Comparison of ENCODE assay signal across 10 cellular contexts in the genomic region with DNA sequence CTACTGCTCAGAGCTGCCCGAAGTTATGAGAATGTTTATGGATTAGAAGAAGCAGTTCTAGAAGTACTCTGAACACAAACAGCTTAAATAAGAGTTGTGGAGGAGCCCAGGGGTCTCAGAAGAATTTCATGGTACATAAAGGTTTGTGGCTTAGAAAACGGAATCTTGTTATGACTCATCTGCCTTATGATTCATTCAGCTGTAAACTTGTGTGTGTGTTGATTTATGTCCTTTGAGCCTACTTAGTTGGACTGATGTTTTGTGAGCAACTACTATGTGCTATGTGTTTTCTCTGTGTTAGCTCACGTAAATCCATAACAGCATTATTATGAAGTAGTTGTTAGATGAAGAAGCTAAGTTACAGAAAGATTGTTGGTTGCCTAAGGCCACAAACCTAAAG.
DNase-seq lines count a peak whose midpoint lies in the region; ATAC-seq and TF ChIP-seq lines count a peak whose summit lies in the region.
"Had no signal": no experiment of that assay in that cellular context is flagged by ENCODE, and none has a peak within 500 bp of the region (broad histone marks: within the 10 kb centered on the region; RNA-seq: fewer than 3 reads in every experiment).

No MANE protein-coding gene starts in this region.

- ATAC-seq in GM21529 (IDR thresholded peaks at IDR 0.05; ENCODE audit: unreplicated experiment) (peak; percentile 90), HG03520 (IDR thresholded peaks at IDR 0.05; ENCODE audit: unreplicated experiment) (peak; percentile 86), WTC11 (no peak), heart right ventricle (no peak)

- TF ChIP-seq CTCF in choroid plexus epithelial cell (conservative IDR thresholded peaks at IDR 0.05; ENCODE audit: low read depth, low read length) (no peak), WTC11 (IDR thresholded peaks at IDR 0.05) (no peak), heart right ventricle (IDR thresholded peaks at IDR 0.05) (no peak)

- H3K4me3 ChIP-seq in choroid plexus epithelial cell (ENCODE audit: low read depth, low read length): no peak overlapping the region
- no peak overlapping the region for H3K4me3 ChIP-seq in heart right ventricle
- H3K4me3 ChIP-seq: suprapubic skin had no signal

- H3K27me3 ChIP-seq in heart right ventricle: no peaks in the 10 kb centered on the region
- H3K27me3 ChIP-seq: suprapubic skin had no signal

- POLR2A ChIA-PET in WTC11 (lab: Charles Lee): no interaction called here

- no peaks in the 10 kb centered on the region for H3K27me3 Mint-ChIP-seq in WTC11 (ENCODE audit: low read depth)
- H3K27me3 Mint-ChIP-seq: naive B cell had no signal

- no peak overlapping the region for H3K27ac Mint-ChIP-seq in WTC11

- H3K4me1 ChIP-seq in heart right ventricle: peaks cover 0 to 15% (median 0%) of the 10 kb centered on the region in 9 donors
- H3K4me1 ChIP-seq: suprapubic skin had no signal

- no peaks in the 10 kb centered on the region for H3K36me3 Mint-ChIP-seq in WTC11

- intact Hi-C loops in heart right ventricle (cut with DNase I): loop anchor here in 5 of 10 donors (5.0 kb wide), 3 partner anchors 69 to 349 kb away; no protein-coding TSS in a partner anchor

- H3K4me3 Mint-ChIP-seq in WTC11: no peak overlapping the region
- H3K4me3 Mint-ChIP-seq: naive B cell had no signal

- no peak overlapping the region for H3K27ac ChIP-seq in heart right ventricle
- H3K27ac ChIP-seq: suprapubic skin had no signal

- CTCF ChIA-PET in WTC11 (lab: Charles Lee): interaction anchor here (1.3 to 1.5 kb wide), 2 partner anchors 238 to 349 kb away, joined by 3 to 4 read pairs; no protein-coding TSS in a partner anchor

- H3K9me3 Mint-ChIP-seq in WTC11: no peaks in the 10 kb centered on the region
- H3K9me3 Mint-ChIP-seq: naive B cell had no signal

- H3K4me1 Mint-ChIP-seq in WTC11: peaks cover 9% of the 10 kb centered on the region
- H3K4me1 Mint-ChIP-seq: naive B cell had no signal

- 86 to 92% methylated on average over 3 of the region's 3 CpGs for WGBS in heart right ventricle, 2 donors

- DNase-seq in GM03348 (ENCODE audit: low spot score): peak; percentile 4
- DNase-seq in choroid plexus epithelial cell (ENCODE audit: low read depth): peak; percentile 89
- no peak for DNase-seq in stimulated activated CD4-positive, alpha-beta T cell treated with anti-CD3 and anti-CD28 coated beads, Interleukin-15, amount 100 ng/mL, for 24 hours
- DNase-seq in WTC11 (ENCODE audit: low spot score): no peak
- no peak for DNase-seq in activated CD4-positive, alpha-beta T cell treated with anti-CD3 and anti-CD28 coated beads, Interleukin-2, amount 50 U/mL, for 48 hours
- no peak for DNase-seq in heart right ventricle
- DNase-seq: naive B cell had no signal

- H3K36me3 ChIP-seq in heart right ventricle: peaks cover 0 to 9% (median 0%) of the 10 kb centered on the region in 9 donors
- H3K36me3 ChIP-seq: suprapubic skin had no signal

- H3K9me3 ChIP-seq in heart right ventricle: no peaks in the 10 kb centered on the region
- H3K9me3 ChIP-seq: suprapubic skin had no signal

TF ChIP-seq in WTC11, 78 proteins besides CTCF, POLR2A, EP300 and RAD21:
- TF ChIP-seq, protein P1, sequence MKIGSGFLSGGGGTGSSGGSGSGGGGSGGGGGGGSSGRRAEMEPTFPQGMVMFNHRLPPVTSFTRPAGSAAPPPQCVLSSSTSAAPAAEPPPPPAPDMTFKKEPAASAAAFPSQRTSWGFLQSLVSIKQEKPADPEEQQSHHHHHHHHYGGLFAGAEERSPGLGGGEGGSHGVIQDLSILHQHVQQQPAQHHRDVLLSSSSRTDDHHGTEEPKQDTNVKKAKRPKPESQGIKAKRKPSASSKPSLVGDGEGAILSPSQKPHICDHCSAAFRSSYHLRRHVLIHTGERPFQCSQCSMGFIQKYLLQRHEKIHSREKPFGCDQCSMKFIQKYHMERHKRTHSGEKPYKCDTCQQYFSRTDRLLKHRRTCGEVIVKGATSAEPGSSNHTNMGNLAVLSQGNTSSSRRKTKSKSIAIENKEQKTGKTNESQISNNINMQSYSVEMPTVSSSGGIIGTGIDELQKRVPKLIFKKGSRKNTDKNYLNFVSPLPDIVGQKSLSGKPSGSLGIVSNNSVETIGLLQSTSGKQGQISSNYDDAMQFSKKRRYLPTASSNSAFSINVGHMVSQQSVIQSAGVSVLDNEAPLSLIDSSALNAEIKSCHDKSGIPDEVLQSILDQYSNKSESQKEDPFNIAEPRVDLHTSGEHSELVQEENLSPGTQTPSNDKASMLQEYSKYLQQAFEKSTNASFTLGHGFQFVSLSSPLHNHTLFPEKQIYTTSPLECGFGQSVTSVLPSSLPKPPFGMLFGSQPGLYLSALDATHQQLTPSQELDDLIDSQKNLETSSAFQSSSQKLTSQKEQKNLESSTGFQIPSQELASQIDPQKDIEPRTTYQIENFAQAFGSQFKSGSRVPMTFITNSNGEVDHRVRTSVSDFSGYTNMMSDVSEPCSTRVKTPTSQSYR (CRISPR knock-in tag; IDR thresholded peaks at IDR 0.05): no peak
- TF ChIP-seq ZNF416 (CRISPR knock-in tag; IDR thresholded peaks at IDR 0.05) (no peak), SP1 (CRISPR knock-in tag; conservative IDR thresholded peaks at IDR 0.05) (no peak), NFYB (CRISPR knock-in tag; conservative IDR thresholded peaks at IDR 0.05; ENCODE audit: low read depth) (no peak), GRHL2 (CRISPR knock-in tag; IDR thresholded peaks at IDR 0.05; ENCODE audit: insufficient replicate concordance, severe bottlenecking) (no peak), AFF4 (CRISPR knock-in tag; IDR thresholded peaks at IDR 0.05; ENCODE audit: borderline replicate concordance) (no peak), FOXK1 (CRISPR knock-in tag; IDR thresholded peaks at IDR 0.05) (no peak), SOX15 (CRISPR knock-in tag; IDR thresholded peaks at IDR 0.05) (no peak), ELF4 (CRISPR knock-in tag; IDR thresholded peaks at IDR 0.05; ENCODE audit: low read depth) (no peak), NFATC4 (CRISPR knock-in tag; IDR thresholded peaks at IDR 0.05) (no peak), ERG (CRISPR knock-in tag; IDR thresholded peaks at IDR 0.05) (no peak), ZNF317 (CRISPR knock-in tag; IDR thresholded peaks at IDR 0.05; ENCODE audit: borderline replicate concordance, low read depth) (no peak)

Comparison
In these comparisons a context has a peak if more than half of its experiments do, and no peak if none do; other contexts are left out.
1. DNase-seq: peak in GM03348 (single experiment) and choroid plexus epithelial cell (single experiment); none in stimulated activated CD4-positive, alpha-beta T cell treated with anti-CD3 and anti-CD28 coated beads, Interleukin-15, amount 100 ng/mL, for 24 hours (single experiment), WTC11 (single experiment), activated CD4-positive, alpha-beta T cell treated with anti-CD3 and anti-CD28 coated beads, Interleukin-2, amount 50 U/mL, for 48 hours (0 of 2) and heart right ventricle (0 of 2).
2. ATAC-seq: peak in GM21529 (single experiment) and HG03520 (single experiment); none in WTC11 (single experiment) and heart right ventricle (0 of 8).